Comparison of ENCODE assay signal across 17 cellular contexts in the genomic region with DNA sequence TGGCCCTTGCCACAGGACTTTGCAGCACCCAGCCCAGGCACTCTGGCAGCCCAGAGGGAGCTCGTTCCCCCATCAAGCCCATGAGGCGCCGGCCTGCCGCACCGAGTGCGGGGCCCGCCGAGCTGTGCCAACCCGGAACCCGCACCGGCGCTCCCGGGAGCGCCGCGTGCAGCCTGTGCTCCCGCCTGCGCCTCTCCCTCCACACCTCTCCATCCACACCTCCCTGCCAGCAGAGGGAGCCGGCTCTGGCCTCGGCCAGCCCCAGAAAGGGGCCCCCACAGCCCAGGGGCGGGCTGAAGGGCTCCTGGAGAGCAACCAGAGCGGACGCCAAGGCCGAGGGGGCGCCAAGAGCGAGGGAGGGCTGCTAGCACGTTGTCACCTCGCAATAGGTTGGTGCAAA.
DNase-seq lines count a peak whose midpoint lies in the region; ATAC-seq and TF ChIP-seq lines count a peak whose summit lies in the region.
"Had no signal": no experiment of that assay in that cellular context is flagged by ENCODE, and none has a peak within 500 bp of the region (broad histone marks: within the 10 kb centered on the region; RNA-seq: fewer than 3 reads in every experiment).

No MANE protein-coding gene starts in this region.

- peaks cover 2% of the 10 kb centered on the region for H3K27me3 Mint-ChIP-seq in GM23338 (ENCODE audit: insufficient read depth, low read depth, poor library complexity)
- no peaks in the 10 kb centered on the region; the same call in 1 of the 2 replicates for H3K27me3 Mint-ChIP-seq in WTC11 (ENCODE audit: low read depth)
- H3K27me3 Mint-ChIP-seq: CD4-positive, alpha-beta T cell had no signal

- H3K36me3 ChIP-seq in GM23338 (ENCODE audit: insufficient read depth) (no peaks in the 10 kb centered on the region), H7 (replicated peaks; ENCODE audit: control insufficient read depth, insufficient read depth, low read length) (no peaks in the 10 kb centered on the region), PC-9 (ENCODE audit: low read depth) (no peaks in the 10 kb centered on the region)
- H3K36me3 ChIP-seq: BE2C, BLaER1 had no signal

- peak; percentile 28 to 46; a peak in 3 of 4 replicates for TF ChIP-seq CTCF in GM23338 (conservative IDR thresholded peaks at IDR 0.05; ENCODE audit: low read depth in 2 of 2)
- no peak for TF ChIP-seq CTCF in WTC11 (IDR thresholded peaks at IDR 0.05)
- no peak for TF ChIP-seq CTCF in PC-9 (conservative IDR thresholded peaks at IDR 0.05)

- BruUV-seq in PC-9 (replicated peaks; lab: Mats Ljungman, UMichigan), result no TSS peak

- no peak for DNase-seq in GM23338 (ENCODE audit: low spot score)
- peak; percentile 26 for DNase-seq in H7
- peak; percentile 12 for DNase-seq in WTC11 (ENCODE audit: low spot score)
- DNase-seq in Right ventricle myocardium inferior (ENCODE audit: missing footprints), result no peak
- DNase-seq in hepatic stellate cell (ENCODE audit: low spot score), result no peak
- no peak for DNase-seq in PC-9
- DNase-seq: 8988T; ACHN; BE2C; C1 segment of cervical spinal cord; Caco-2; Calu3; CD4-positive, alpha-beta T cell; CD8-positive, alpha-beta T cell; DMS79 treated with DMSO at 0.1 percent for 48 hours; GF-D8 had no signal

- H3K4me1 ChIP-seq in GM23338 (ENCODE audit: insufficient read depth) (peaks cover 7% of the 10 kb centered on the region; the same call in 1 of the 2 replicates), PC-9 (replicated peaks; ENCODE audit: insufficient read depth) (no peaks in the 10 kb centered on the region)
- H3K4me1 ChIP-seq: BE2C, Caco-2 had no signal

- H4K20me1 ChIP-seq in GM23338 (replicated peaks; ENCODE audit: insufficient read depth), result no peaks in the 10 kb centered on the region
- H4K20me1 ChIP-seq in PC-9 (ENCODE audit: insufficient read depth), result no peaks in the 10 kb centered on the region
- H4K20me1 ChIP-seq: BLaER1 had no signal

- H3K4me3 Mint-ChIP-seq in GM23338 (no peak overlapping the region), WTC11 (no peak overlapping the region)
- H3K4me3 Mint-ChIP-seq: CD4-positive, alpha-beta T cell; CD8-positive, alpha-beta T cell had no signal

- intact Hi-C loops in Right ventricle myocardium inferior (cut with DNase I), result no loop called here
- intact Hi-C loops in PC-9 (cut with micrococcal nuclease; ENCODE audit: unreplicated experiment), result no loop called here

- H3K4me2 ChIP-seq in GM23338 (no peak overlapping the region), PC-9 (no peak overlapping the region)
- H3K4me2 ChIP-seq: BLaER1 had no signal

- H3K4me1 Mint-ChIP-seq in GM23338 (peaks cover 18% of the 10 kb centered on the region; the same call in 2 of the 3 replicates), WTC11 (peaks cover 32% of the 10 kb centered on the region)

- CTCF ChIA-PET in WTC11 (lab: Charles Lee) (no interaction called here), PC-9 (lab: Charles Lee) (no interaction called here)

- no peak overlapping the region for H3K4me3 ChIP-seq in GM23338
- H3K4me3 ChIP-seq in H7 (ENCODE audit: insufficient read depth, low read depth, low read length), result no peak overlapping the region
- H3K4me3 ChIP-seq in PC-9, result no peak overlapping the region
- H3K4me3 ChIP-seq: BLaER1 had no signal

- H3K9me2 ChIP-seq in GM23338 (ENCODE audit: insufficient read depth), result no peaks in the 10 kb centered on the region
- no peaks in the 10 kb centered on the region for H3K9me2 ChIP-seq in PC-9 (ENCODE audit: insufficient read depth)

- POLR2A ChIA-PET in WTC11 (lab: Charles Lee) (no interaction called here), PC-9 (lab: Charles Lee; ENCODE audit: unreplicated experiment) (no interaction called here)

- H3K27ac ChIP-seq in GM23338 (ENCODE audit: low read depth) (no peak overlapping the region), PC-9 (no peak overlapping the region)
- H3K27ac ChIP-seq: BLaER1 had no signal

- H2AFZ ChIP-seq in GM23338 (no peak overlapping the region), PC-9 (no peak overlapping the region)

- H3K9me3 Mint-ChIP-seq in GM23338 (peaks cover 14% of the 10 kb centered on the region; the same call in 2 of the 3 replicates), WTC11 (peaks cover 8% of the 10 kb centered on the region)
- H3K9me3 Mint-ChIP-seq: CD4-positive, alpha-beta T cell; CD8-positive, alpha-beta T cell had no signal

- H3F3A ChIP-seq in GM23338 (replicated peaks; ENCODE audit: low read depth) (no peaks in the 10 kb centered on the region), PC-9 (ENCODE audit: insufficient read depth, low read depth) (no peaks in the 10 kb centered on the region)

- no peak for ATAC-seq in GM23338
- no peak for ATAC-seq in WTC11
- no peak for ATAC-seq in Right ventricle myocardium inferior
- ATAC-seq: CD8-positive, alpha-beta T cell had no signal

- H3K27ac Mint-ChIP-seq in GM23338 (no peak overlapping the region), WTC11 (no peak overlapping the region)
- H3K27ac Mint-ChIP-seq: CD4-positive, alpha-beta T cell; CD8-positive, alpha-beta T cell had no signal

- H3K36me3 Mint-ChIP-seq in GM23338 (ENCODE audit: low read depth) (peaks cover 6% of the 10 kb centered on the region; the same call in 2 of the 3 replicates), WTC11 (peaks cover 7% of the 10 kb centered on the region)
- H3K36me3 Mint-ChIP-seq: CD8-positive, alpha-beta T cell had no signal

- H3K27me3 ChIP-seq in GM23338 (ENCODE audit: insufficient read depth) (no peaks in the 10 kb centered on the region), H7 (ENCODE audit: control insufficient read depth, insufficient read depth, low read length) (no peaks in the 10 kb centered on the region), PC-9 (ENCODE audit: insufficient read depth, low read depth) (no peaks in the 10 kb centered on the region)
- H3K27me3 ChIP-seq: BE2C, BLaER1 had no signal

- H3K9me3 ChIP-seq in PC-9 (ENCODE audit: insufficient read depth, low read depth), result no peaks in the 10 kb centered on the region
- H3K9me3 ChIP-seq: BE2C, Caco-2 had no signal

- H3K79me2 ChIP-seq in GM23338 (replicated peaks; ENCODE audit: insufficient read depth), result no peaks in the 10 kb centered on the region
- no peaks in the 10 kb centered on the region for H3K79me2 ChIP-seq in PC-9 (ENCODE audit: low read depth)

TF ChIP-seq in GM23338, 12 proteins besides CTCF, POLR2A, EP300 and RAD21 (continues in another document):
- TF ChIP-seq JUNB (IDR thresholded peaks at IDR 0.05; ENCODE audit: unreplicated experiment) (no peak), ZNF114 (CRISPR knock-in tag; IDR thresholded peaks at IDR 0.05) (no peak), CREB1 (CRISPR knock-in tag; IDR thresholded peaks at IDR 0.05; ENCODE audit: low read depth) (no peak), ETS1 (IDR thresholded peaks at IDR 0.05) (no peak)

TF ChIP-seq in WTC11, 78 proteins besides CTCF, POLR2A, EP300 and RAD21 (continues in another document):
- TF ChIP-seq NR2C2 (CRISPR knock-in tag; IDR thresholded peaks at IDR 0.05) (no peak), ZNF396 (CRISPR knock-in tag; IDR thresholded peaks at IDR 0.05; ENCODE audit: borderline replicate concordance) (no peak), ATF1 (CRISPR knock-in tag; IDR thresholded peaks at IDR 0.05) (no peak), NR1H2 (CRISPR knock-in tag; IDR thresholded peaks at IDR 0.05) (no peak), ZMAT4 (CRISPR knock-in tag; IDR thresholded peaks at IDR 0.05) (no peak), JAZF1 (CRISPR knock-in tag; IDR thresholded peaks at IDR 0.05) (no peak), ZNF317 (CRISPR knock-in tag; IDR thresholded peaks at IDR 0.05; ENCODE audit: borderline replicate concordance, low read depth) (no peak), CBFB (CRISPR knock-in tag; IDR thresholded peaks at IDR 0.05; ENCODE audit: low read depth) (no peak), GRHL2 (CRISPR knock-in tag; IDR thresholded peaks at IDR 0.05; ENCODE audit: insufficient replicate concordance, severe bottlenecking) (no peak), AFF4 (CRISPR knock-in tag; IDR thresholded peaks at IDR 0.05; ENCODE audit: borderline replicate concordance) (no peak), E2F5 (CRISPR knock-in tag; IDR thresholded peaks at IDR 0.05) (no peak)

Comparison
In these comparisons a context has a peak if more than half of its experiments do, and no peak if none do; other contexts are left out.
1. DNase-seq: peak in H7 (single experiment) and WTC11 (single experiment); none in GM23338 (single experiment), Right ventricle myocardium inferior (single experiment), hepatic stellate cell (single experiment) and PC-9 (0 of 2).
2. CTCF ChIP-seq: peak in GM23338 (2 of 2); none in WTC11 (single experiment) and PC-9 (single experiment).